Comparison of ENCODE assay signal across 7 cellular contexts in genomic region chr14:22375321-22375930, GRCh38.
A peak's percentile ranks its signal among the peaks of the same experiment; 100 is the strongest.
DNase-seq lines count a peak whose midpoint lies in the region; ATAC-seq, FAIRE-seq and TF ChIP-seq lines count a peak whose summit lies in the region.

No MANE protein-coding gene starts in this region.

- no peak for TF ChIP-seq POLR2A in NB4 (IDR thresholded peaks at IDR 0.05; ENCODE audit: extremely low read depth, insufficient read length)

- H3K36me3 ChIP-seq in WERI-Rb-1 (no peaks in the 10 kb centered on the region), kidney (ENCODE audit: control insufficient read depth in 1 of 2, insufficient read depth in 2 of 2, low read length in 2 of 2) (no peaks in the 10 kb centered on the region), aorta (ENCODE audit: control insufficient read depth in 1 of 2, insufficient read depth in 2 of 2, low read length in 1 of 2) (no peaks in the 10 kb centered on the region)

- H3K27ac ChIP-seq in WERI-Rb-1 (no peak overlapping the region), kidney (ENCODE audit: low read depth in 2 of 2, low read length in 2 of 2) (no peak overlapping the region), aorta (ENCODE audit: low read depth in 1 of 2, low read length in 2 of 2) (no peak overlapping the region)

- no peaks in the 10 kb centered on the region for H3K9me3 ChIP-seq in WERI-Rb-1 (ENCODE audit: severe bottlenecking)
- H3K9me3 ChIP-seq in kidney (ENCODE audit: control insufficient read depth in 1 of 2, low read length in 2 of 2), result no peaks in the 10 kb centered on the region
- H3K9me3 ChIP-seq in aorta (ENCODE audit: control insufficient read depth, low read length), result no peaks in the 10 kb centered on the region

- intact Hi-C loops in kidney (cut with DNase I) (loop anchor here (10.0 kb wide), 1 partner anchor 61 kb away; no protein-coding TSS in a partner anchor), aorta (cut with DNase I) (loop anchor here in 1 of 2 donors (2.0 kb wide), 1 partner anchor 155 kb away; no protein-coding TSS in a partner anchor)

- no peak overlapping the region for H3K9ac ChIP-seq in kidney (ENCODE audit: low read length in 2 of 2)

- H3K4me1 ChIP-seq in kidney (ENCODE audit: control insufficient read depth in 1 of 2, insufficient read depth in 1 of 2, low read depth in 1 of 2, low read length in 2 of 2), result no peaks in the 10 kb centered on the region
- H3K4me1 ChIP-seq in aorta (ENCODE audit: control insufficient read depth in 1 of 2, insufficient read depth in 2 of 2, low read length in 2 of 2), result peaks cover 0 to 7% of the 10 kb centered on the region in 2 donors

- FAIRE-seq in kidney (lab: Jason Lieb, UNC), result peak; percentile 87

- no peak for ATAC-seq in aorta (ENCODE audit: low FRiP score)
- ATAC-seq in HG02623 (IDR thresholded peaks at IDR 0.05; ENCODE audit: unreplicated experiment), result no peak

- TF ChIP-seq CTCF in GM12875 (IDR thresholded peaks at IDR 0.05; ENCODE audit: borderline replicate concordance, insufficient read depth, low read depth, low read length) (peak; percentile 39; the same call in 1 of the 2 replicates), NB4 (IDR thresholded peaks at IDR 0.05; ENCODE audit: low read depth, low read length) (peak; percentile 68), WERI-Rb-1 (IDR thresholded peaks at IDR 0.05; ENCODE audit: low read depth, low read length) (peak; percentile 35; the same call in 1 of the 2 replicates), kidney (IDR thresholded peaks at IDR 0.05; ENCODE audit: borderline replicate concordance, extremely low read depth, insufficient read depth) (peak; percentile 33)

- H3K27me3 ChIP-seq in WERI-Rb-1 (ENCODE audit: insufficient read depth, low read depth, severe bottlenecking) (peaks cover 47% of the 10 kb centered on the region), aorta (ENCODE audit: control insufficient read depth in 1 of 2, insufficient read depth in 2 of 2, low read length in 1 of 2) (no peaks in the 10 kb centered on the region)

- 4 to 6% methylated on average over 2 of the region's 2 CpGs for WGBS in aorta, 2 donors

- peak; percentile 72 for DNase-seq in NB4 (ENCODE audit: low read depth)
- DNase-seq in WERI-Rb-1, result peak; percentile 16
- no peak for DNase-seq in kidney
- DNase-seq in aorta, result no peak
- DNase-seq in activated CD4-positive, alpha-beta T cell treated with anti-CD3 and anti-CD28 coated beads, Interleukin-2, amount 50 U/mL, for 48 hours, result no peak

- H3K4me3 ChIP-seq in GM12875 (ENCODE audit: low read depth, low read length) (no peak overlapping the region), NB4 (ENCODE audit: low read depth, low read length) (no peak overlapping the region), WERI-Rb-1 (ENCODE audit: low read depth, low read length) (no peak overlapping the region), kidney (ENCODE audit: low read length in 2 of 2) (no peak overlapping the region), aorta (ENCODE audit: low read length in 2 of 2) (no peak overlapping the region)

Comparison
In these comparisons a context has a peak if more than half of its experiments do, and no peak if none do; other contexts are left out.
1. DNase-seq: peak in NB4 (single experiment) and WERI-Rb-1 (single experiment); none in kidney (single experiment), aorta (0 of 2) and activated CD4-positive, alpha-beta T cell treated with anti-CD3 and anti-CD28 coated beads, Interleukin-2, amount 50 U/mL, for 48 hours (0 of 2).
2. Peak in every context shown above with its lines, with median percentiles within 50 percentile points of each other: CTCF ChIP-seq.